ENCODE assay signal across 1 cellular context in genomic region chr20:40438161-40438835, GRCh38.
TF ChIP-seq lines count a peak whose summit lies in the region.

No MANE protein-coding gene starts in this region.

TF ChIP-seq in GM23338, 12 proteins besides CTCF, POLR2A, EP300 and RAD21 (continued from another document):
- TF ChIP-seq ZNF462 (CRISPR knock-in tag; IDR thresholded peaks at IDR 0.05) (no peak), STAT1 (IDR thresholded peaks at IDR 0.05; ENCODE audit: unreplicated experiment) (no peak), REST (IDR thresholded peaks at IDR 0.05; ENCODE audit: unreplicated experiment) (no peak), ETS1 (IDR thresholded peaks at IDR 0.05) (no peak), JUNB (IDR thresholded peaks at IDR 0.05; ENCODE audit: unreplicated experiment) (no peak), POLR2AphosphoS5 (IDR thresholded peaks at IDR 0.05; ENCODE audit: low read depth) (no peak)
